27 cellular contexts compared by ENCODE assay signal in genomic region chr2:72037322-72037721, GRCh38.
DNase-seq lines count a peak whose midpoint lies in the region; ATAC-seq lines count a peak whose summit lies in the region.
"Had no signal": no experiment of that assay in that cellular context is flagged by ENCODE, and none has a peak within 500 bp of the region (broad histone marks: within the 10 kb centered on the region; RNA-seq: fewer than 3 reads in every experiment).

No MANE protein-coding gene starts in this region.

- H3K4me3 ChIP-seq in MG63 (no peak overlapping the region), neuronal stem cell (ENCODE audit: low read length in 2 of 2) (no peak overlapping the region)
- H3K4me3 ChIP-seq: BLaER1 treated with 17β-estradiol and CSF1 and Interleukin-3, amounts not matched to agents 10 nM and 100 nM; dorsolateral prefrontal cortex; HAP-1; lung; pancreas; smooth muscle cell had no signal

- H3K27ac ChIP-seq in neuronal stem cell (replicated peaks; ENCODE audit: low read length) = no peak overlapping the region
- H3K27ac ChIP-seq: BLaER1 treated with 17β-estradiol and CSF1 and Interleukin-3, amounts not matched to agents 10 nM and 100 nM; dorsolateral prefrontal cortex; pancreas had no signal

- H3K23ac ChIP-seq in neuronal stem cell (ENCODE audit: low read depth, low read length, poor library complexity) = no peak overlapping the region

- no peaks in the 10 kb centered on the region for H3K79me1 ChIP-seq in neuronal stem cell (ENCODE audit: low read depth, low read length)

- H2BK12ac ChIP-seq in neuronal stem cell (ENCODE audit: low read length) = no peak overlapping the region

- H3K9me3 ChIP-seq in MG63 = no peaks in the 10 kb centered on the region
- no peaks in the 10 kb centered on the region for H3K9me3 ChIP-seq in neuronal stem cell (replicated peaks in 1 of 2; ENCODE audit: control insufficient read depth in 2 of 2, insufficient read depth in 1 of 2, low read depth in 1 of 2, low read length in 2 of 2)
- H3K9me3 ChIP-seq: HAP-1, pancreas had no signal

- peaks cover 0 to 4% of the 10 kb centered on the region in 2 donors for H3K4me1 ChIP-seq in neuronal stem cell (ENCODE audit: control insufficient read depth in 2 of 2, insufficient read depth in 1 of 2, low read depth in 1 of 2, low read length in 2 of 2)
- H3K4me1 ChIP-seq: HAP-1, pancreas had no signal

- ATAC-seq in HG03457 (IDR thresholded peaks at IDR 0.05; ENCODE audit: unreplicated experiment) = no peak
- ATAC-seq in HG02973 (IDR thresholded peaks at IDR 0.05; ENCODE audit: unreplicated experiment) = no peak
- ATAC-seq: activated CD4-positive, alpha-beta T cell treated with anti-CD3 and anti-CD28 coated beads for 36 hours; pancreas had no signal

- H3K27me3 ChIP-seq in MG63 (no peaks in the 10 kb centered on the region), neuronal stem cell (ENCODE audit: control insufficient read depth in 3 of 3, insufficient read depth in 3 of 3, low read depth in 1 of 3, low read length in 3 of 3) (no peaks in the 10 kb centered on the region)
- H3K27me3 ChIP-seq: BLaER1 treated with 17β-estradiol and CSF1 and Interleukin-3, amounts not matched to agents 10 nM and 100 nM; pancreas had no signal

- H3K36me3 ChIP-seq in MG63 (no peaks in the 10 kb centered on the region), neuronal stem cell (replicated peaks in 1 of 2; ENCODE audit: control insufficient read depth in 2 of 2, insufficient read depth in 2 of 2, low read length in 2 of 2) (no peaks in the 10 kb centered on the region)
- H3K36me3 ChIP-seq: BLaER1 treated with 17β-estradiol and CSF1 and Interleukin-3, amounts not matched to agents 10 nM and 100 nM; HAP-1; pancreas had no signal

- no peak overlapping the region for H3K18ac ChIP-seq in neuronal stem cell (ENCODE audit: low read length)

- no peak overlapping the region for H3K4ac ChIP-seq in neuronal stem cell (ENCODE audit: low read length)

- no peak overlapping the region for H2BK120ac ChIP-seq in neuronal stem cell (ENCODE audit: low read depth, low read length)

- no peak overlapping the region for H3K9ac ChIP-seq in neuronal stem cell (ENCODE audit: low read depth, low read length, poor library complexity)
- H3K9ac ChIP-seq: BLaER1 treated with 17β-estradiol and CSF1 and Interleukin-3, amounts not matched to agents 10 nM and 100 nM had no signal

- no peak overlapping the region for H2BK15ac ChIP-seq in neuronal stem cell (ENCODE audit: low read length)

- WGBS in neuronal stem cell (ENCODE audit: extremely low coverage in 2 of 2, insufficient read length in 2 of 2, insufficient replicate concordance in 1 of 2), 2 donors = no CpG with 5 or more reads among the region's 7 CpGs

- H2BK5ac ChIP-seq in neuronal stem cell (ENCODE audit: low read length) = peak overlapping the region; percentile 8

- no peak overlapping the region for H3K4me2 ChIP-seq in neuronal stem cell (ENCODE audit: insufficient read depth, low read length, poor library complexity, severe bottlenecking)
- H3K4me2 ChIP-seq: BLaER1 treated with 17β-estradiol and CSF1 and Interleukin-3, amounts not matched to agents 10 nM and 100 nM; smooth muscle cell had no signal

- H4K8ac ChIP-seq in neuronal stem cell (ENCODE audit: low read depth, low read length) = no peak overlapping the region

- no peak overlapping the region for H2AK5ac ChIP-seq in neuronal stem cell (ENCODE audit: low read depth, low read length)

- H2AFZ ChIP-seq in neuronal stem cell (ENCODE audit: low read length) = no peak overlapping the region

- H3K14ac ChIP-seq in neuronal stem cell (ENCODE audit: low read length) = no peak overlapping the region

- no peak overlapping the region for H4K91ac ChIP-seq in neuronal stem cell (ENCODE audit: low read depth, low read length, poor library complexity)

- peak; percentile 13 for DNase-seq in ELR (ENCODE audit: low read depth)
- DNase-seq in MG63 = peak; percentile 61
- peak; percentile 26 for DNase-seq in ecto neural progenitor cell (ENCODE audit: low spot score)
- no peak for DNase-seq in neuronal stem cell (ENCODE audit: low spot score)
- no peak for DNase-seq in anterior cingulate cortex (lab: John Stamatoyannopoulos, UW)
- no peak for DNase-seq in Ammon's horn (ENCODE audit: low spot score)
- DNase-seq: activated CD4-positive, alpha-beta T cell treated with anti-CD3 and anti-CD28 coated beads for 36 hours; activated CD8-positive, alpha-beta memory T cell treated with anti-CD3 and anti-CD28 coated beads for 24 hours; activated effector memory CD4-positive, alpha-beta T cell treated with Interleukin-2 at 50 U/mL for 16 hours; activated naive CD8-positive, alpha-beta T cell treated with anti-CD3 and anti-CD28 coated beads, Interleukin-2, amount 10 ng/mL, durations not matched to agents 7 days and 5 days; cerebellar nuclear complex; DND-41; KG1; NCI-H1436; NCI-H2081 treated with DMSO at 0.1 percent for 48 hours; NCI-H748 treated with DMSO at 0.1 percent for 48 hours; nephron progenitor cell; pancreas; retina; trophoblast cell had no signal

Comparison
In these comparisons a context has a peak if more than half of its experiments do, and no peak if none do; other contexts are left out.
1. DNase-seq: peak in ELR (single experiment), MG63 (single experiment) and ecto neural progenitor cell (single experiment); none in neuronal stem cell (single experiment), anterior cingulate cortex (0 of 58) and Ammon's horn (single experiment).